In the genomic region with DNA sequence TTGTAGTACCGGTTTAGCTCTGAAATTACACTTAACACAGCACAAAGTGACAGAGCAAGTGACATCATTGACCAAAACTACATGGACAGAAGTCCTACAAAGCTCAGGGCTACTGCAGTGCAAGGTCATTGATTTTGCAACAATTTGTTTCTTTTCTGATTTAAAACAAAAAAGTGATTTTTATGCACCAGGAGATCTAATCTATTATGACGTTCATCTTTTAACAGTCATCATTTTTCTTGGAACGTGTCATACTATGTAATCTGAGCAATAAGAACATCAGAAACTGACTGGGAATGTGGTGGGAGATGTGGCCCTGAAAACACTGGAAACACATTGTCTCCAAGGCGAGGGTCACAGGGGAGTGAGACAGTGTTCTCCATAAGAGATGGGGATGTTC, we compare ENCODE assay signal across 19 cellular contexts.
"Had no signal": no experiment of that assay in that cellular context is flagged by ENCODE, and none has a peak within 500 bp of the region (broad histone marks: within the 10 kb centered on the region; RNA-seq: fewer than 3 reads in every experiment).

No MANE protein-coding gene starts in this region.

- H3K4me3 Mint-ChIP-seq: activated CD4-positive, alpha-beta memory T cell treated with anti-CD3 and anti-CD28 coated beads, Interleukin-2, amount 10 ng/mL, durations not matched to agents 7 days and 5 days; activated CD4-positive, alpha-beta T cell treated with anti-CD3 and anti-CD28 coated beads for 36 hours; central memory CD8-positive, alpha-beta T cell; naive B cell had no signal

- H3K36me3 Mint-ChIP-seq: naive B cell had no signal

- DNase-seq: activated CD4-positive, alpha-beta memory T cell treated with anti-CD3 and anti-CD28 coated beads, Interleukin-2, amount 10 ng/mL, durations not matched to agents 7 days and 5 days; activated CD4-positive, alpha-beta T cell treated with anti-CD3 and anti-CD28 coated beads for 36 hours; activated gamma-delta T cell treated with Interleukin-2 at 50 U/mL for 16 hours; activated T-cell treated with anti-CD3 and anti-CD28 coated beads, Interleukin-2, amount 50 U/mL, for 48 hours; effector memory CD4-positive, alpha-beta T cell; foreskin keratinocyte; head of caudate nucleus; left colon; naive B cell; right cardiac atrium; spleen; stimulated activated CD4-positive, alpha-beta T cell treated with anti-CD3 and anti-CD28 coated beads, Interleukin-1b, Interleukin-23, amount 100 ng/mL, for 48 hours; stimulated activated naive CD4-positive, alpha-beta T cell; upper lobe of left lung; WERI-Rb-1 had no signal

- H3K27me3 ChIP-seq: foreskin keratinocyte, neutrophil, spleen, suprapubic skin, upper lobe of left lung had no signal

- H3K9me3 ChIP-seq: neutrophil, spleen, suprapubic skin, upper lobe of left lung had no signal

- H3K9me3 Mint-ChIP-seq: activated CD4-positive, alpha-beta memory T cell treated with anti-CD3 and anti-CD28 coated beads, Interleukin-2, amount 10 ng/mL, durations not matched to agents 7 days and 5 days; central memory CD8-positive, alpha-beta T cell; naive B cell had no signal

- H3K36me3 ChIP-seq: neutrophil, spleen, suprapubic skin, upper lobe of left lung, WERI-Rb-1 had no signal

- H3K4me3 ChIP-seq: spleen, suprapubic skin, upper lobe of left lung had no signal

- ATAC-seq: activated CD4-positive, alpha-beta T cell treated with anti-CD3 and anti-CD28 coated beads for 36 hours; foreskin keratinocyte; left colon had no signal

- H3K4me1 ChIP-seq: suprapubic skin, upper lobe of left lung had no signal

- H3K27ac Mint-ChIP-seq: activated CD4-positive, alpha-beta memory T cell treated with anti-CD3 and anti-CD28 coated beads, Interleukin-2, amount 10 ng/mL, durations not matched to agents 7 days and 5 days; activated CD4-positive, alpha-beta T cell treated with anti-CD3 and anti-CD28 coated beads for 36 hours; naive B cell had no signal

- H3K27ac ChIP-seq: epithelial cell of prostate, foreskin keratinocyte, neutrophil, spleen, suprapubic skin, upper lobe of left lung, WERI-Rb-1 had no signal

- H3K4me1 Mint-ChIP-seq: central memory CD8-positive, alpha-beta T cell had no signal
